Comparison of ENCODE assay signal across 22 cellular contexts in genomic region chr14:82419933-82420332, GRCh38.
"Had no signal": no experiment of that assay in that cellular context is flagged by ENCODE, and none has a peak within 500 bp of the region (broad histone marks: within the 10 kb centered on the region; RNA-seq: fewer than 3 reads in every experiment).

No MANE protein-coding gene starts in this region.

- H3K27me3 Mint-ChIP-seq: naive thymus-derived CD4-positive, alpha-beta T cell; stimulated activated naive B cell treated with anti-CD40 and anti-IgM and Interleukin-4, amounts not matched to agents 10 μg/mL and 1 μg/mL and 100 μg/mL, for 72 hours; stimulated activated naive CD8-positive, alpha-beta T cell treated with anti-CD3 and anti-CD28 coated beads, Interleukin-15, amount 100 ng/mL, for 72 hours had no signal

- H3K27ac ChIP-seq: neutrophil, psoas muscle, sigmoid colon, skin epidermis, testis, transverse colon had no signal

- H3K4me1 Mint-ChIP-seq: immature natural killer cell; naive thymus-derived CD4-positive, alpha-beta T cell; nephron progenitor cell; stimulated activated naive B cell treated with anti-CD40 and anti-IgM and Interleukin-4, amounts not matched to agents 10 μg/mL and 1 μg/mL and 100 μg/mL, for 72 hours; stimulated activated naive CD8-positive, alpha-beta T cell treated with anti-CD3 and anti-CD28 coated beads, Interleukin-15, amount 100 ng/mL, for 72 hours had no signal

- H3K4me1 ChIP-seq: psoas muscle, sigmoid colon, testis, transverse colon had no signal

- H3K36me3 ChIP-seq: neutrophil, sigmoid colon, transverse colon had no signal

- H3K36me3 Mint-ChIP-seq: immature natural killer cell; naive thymus-derived CD4-positive, alpha-beta T cell; stimulated activated naive B cell treated with anti-CD40 and anti-IgM and Interleukin-4, amounts not matched to agents 10 μg/mL and 1 μg/mL and 100 μg/mL, for 72 hours had no signal

- DNase-seq: cerebellar nuclear complex; dermis blood vessel endothelial cell; erythroblast; immature natural killer cell; kidney; left cardiac atrium; naive thymus-derived CD4-positive, alpha-beta T cell; nephron progenitor cell; psoas muscle; retina; sigmoid colon; stimulated activated CD4-positive, alpha-beta T cell treated with anti-CD3 and anti-CD28 coated beads, Interleukin-2, amount 100 ng/mL, for 24 hours; stimulated activated CD4-positive, alpha-beta T cell treated with anti-CD3 and anti-CD28 coated beads, Interleukin-4, amount 100 ng/mL, for 4 hours; stimulated activated naive B cell treated with anti-CD40 and anti-IgM and Interleukin-4, amounts not matched to agents 10 μg/mL and 1 μg/mL and 100 μg/mL, for 72 hours; stimulated activated naive CD8-positive, alpha-beta T cell treated with anti-CD3 and anti-CD28 coated beads, Interleukin-15, amount 100 ng/mL, for 72 hours; testis; transverse colon had no signal

- H3K4me3 Mint-ChIP-seq: immature natural killer cell; naive thymus-derived CD4-positive, alpha-beta T cell; nephron progenitor cell; stimulated activated naive B cell treated with anti-CD40 and anti-IgM and Interleukin-4, amounts not matched to agents 10 μg/mL and 1 μg/mL and 100 μg/mL, for 72 hours; stimulated activated naive CD8-positive, alpha-beta T cell treated with anti-CD3 and anti-CD28 coated beads, Interleukin-15, amount 100 ng/mL, for 72 hours had no signal

- ATAC-seq: naive thymus-derived CD4-positive, alpha-beta T cell; psoas muscle; stimulated activated naive B cell treated with anti-CD40 and anti-IgM and Interleukin-4, amounts not matched to agents 10 μg/mL and 1 μg/mL and 100 μg/mL, for 72 hours; stimulated activated naive CD8-positive, alpha-beta T cell treated with anti-CD3 and anti-CD28 coated beads, Interleukin-15, amount 100 ng/mL, for 72 hours had no signal

- H3K27me3 ChIP-seq: neutrophil, sigmoid colon, testis, transverse colon had no signal

- H3K9me3 ChIP-seq: neutrophil, psoas muscle, testis had no signal

- H3K4me3 ChIP-seq: psoas muscle, sigmoid colon, skin epidermis, testis, transverse colon had no signal

- H3K27ac Mint-ChIP-seq: immature natural killer cell; naive thymus-derived CD4-positive, alpha-beta T cell; nephron progenitor cell; stimulated activated naive B cell treated with anti-CD40 and anti-IgM and Interleukin-4, amounts not matched to agents 10 μg/mL and 1 μg/mL and 100 μg/mL, for 72 hours; stimulated activated naive CD8-positive, alpha-beta T cell treated with anti-CD3 and anti-CD28 coated beads, Interleukin-15, amount 100 ng/mL, for 72 hours had no signal

- FAIRE-seq: colon, frontal cortex, kidney, urothelium cell line had no signal
